31 cellular contexts compared by ENCODE assay signal in the genomic region with DNA sequence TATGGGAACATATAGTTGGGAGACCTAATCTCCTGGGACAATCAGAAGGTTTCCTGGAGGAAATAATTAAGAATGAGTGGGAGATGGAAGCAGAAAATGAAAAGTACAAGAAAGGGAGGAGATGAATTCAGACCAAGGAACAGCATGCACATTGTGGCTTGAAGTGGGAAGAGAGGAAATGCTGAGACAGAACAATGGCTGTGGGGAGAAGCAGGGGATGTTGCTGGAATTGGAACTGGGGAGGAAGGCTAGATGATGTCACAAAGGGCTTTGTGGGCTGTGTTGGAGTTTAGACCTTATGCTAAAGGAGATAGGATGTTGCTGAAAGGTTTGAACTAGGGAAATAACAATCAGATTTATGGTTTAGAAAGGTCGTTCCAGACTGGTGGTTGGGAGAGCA.
"Had no signal": no experiment of that assay in that cellular context is flagged by ENCODE, and none has a peak within 500 bp of the region (broad histone marks: within the 10 kb centered on the region; RNA-seq: fewer than 3 reads in every experiment).

No MANE protein-coding gene starts in this region.

- H3K79me2 ChIP-seq: parathyroid adenoma had no signal

- H3K9me3 ChIP-seq: neutrophil, ovary, right lobe of liver, sigmoid colon, suprapubic skin, testis, tibial artery, transverse colon, upper lobe of right lung, uterus had no signal

- H3K36me3 Mint-ChIP-seq: naive thymus-derived CD4-positive, alpha-beta T cell; natural killer cell; stimulated activated memory B cell treated with anti-CD40 and anti-IgM and Interleukin-4, amounts not matched to agents 10 μg/mL and 1 μg/mL and 100 μg/mL, for 72 hours; type B pancreatic cell had no signal

- H3K9ac ChIP-seq: parathyroid adenoma had no signal

- H3K4me3 Mint-ChIP-seq: naive thymus-derived CD4-positive, alpha-beta T cell; natural killer cell; nephron; neural crest cell; stimulated activated memory B cell treated with anti-CD40 and anti-IgM and Interleukin-4, amounts not matched to agents 10 μg/mL and 1 μg/mL and 100 μg/mL, for 72 hours; stimulated activated naive CD8-positive, alpha-beta T cell treated with anti-CD3 and anti-CD28 coated beads, Interleukin-15, amount 100 ng/mL, for 72 hours; type B pancreatic cell had no signal

- ATAC-seq: naive thymus-derived CD4-positive, alpha-beta T cell; natural killer cell; psoas muscle; right cardiac atrium; right lobe of liver; stimulated activated memory B cell treated with anti-CD40 and anti-IgM and Interleukin-4, amounts not matched to agents 10 μg/mL and 1 μg/mL and 100 μg/mL, for 72 hours; stimulated activated naive CD8-positive, alpha-beta T cell treated with anti-CD3 and anti-CD28 coated beads, Interleukin-15, amount 100 ng/mL, for 72 hours; stimulated activated naive CD8-positive, alpha-beta T cell treated with anti-CD3 and anti-CD28 coated beads, Interleukin-15, Interleukin-2, amounts not matched to agents 100 U/mL and 50 U/mL, for 24 hours; upper lobe of right lung had no signal

- H3K27ac Mint-ChIP-seq: natural killer cell; progenitor cell of endocrine pancreas; stimulated activated memory B cell treated with anti-CD40 and anti-IgM and Interleukin-4, amounts not matched to agents 10 μg/mL and 1 μg/mL and 100 μg/mL, for 72 hours; stimulated activated naive CD8-positive, alpha-beta T cell treated with anti-CD3 and anti-CD28 coated beads, Interleukin-15, amount 100 ng/mL, for 72 hours; type B pancreatic cell had no signal

- H3K27me3 Mint-ChIP-seq: progenitor cell of endocrine pancreas; stimulated activated memory B cell treated with anti-CD40 and anti-IgM and Interleukin-4, amounts not matched to agents 10 μg/mL and 1 μg/mL and 100 μg/mL, for 72 hours; type B pancreatic cell had no signal

- H3K4me3 ChIP-seq: ovary, psoas muscle, right lobe of liver, sigmoid colon, suprapubic skin, testis, tibial artery, transverse colon, upper lobe of right lung, uterus had no signal

- H3K4me1 ChIP-seq: parathyroid adenoma, psoas muscle, right lobe of liver, suprapubic skin, testis, tibial artery, upper lobe of right lung, uterus had no signal

- H3K4me1 Mint-ChIP-seq: natural killer cell; nephron; neural crest cell; stimulated activated memory B cell treated with anti-CD40 and anti-IgM and Interleukin-4, amounts not matched to agents 10 μg/mL and 1 μg/mL and 100 μg/mL, for 72 hours; stimulated activated naive CD8-positive, alpha-beta T cell treated with anti-CD3 and anti-CD28 coated beads, Interleukin-15, amount 100 ng/mL, for 72 hours had no signal

- H3K27me3 ChIP-seq: neutrophil, ovary, right lobe of liver, sigmoid colon, suprapubic skin, testis, tibial artery, transverse colon, upper lobe of right lung had no signal

- H3K36me3 ChIP-seq: neutrophil, ovary, right lobe of liver, sigmoid colon, suprapubic skin, tibial artery, transverse colon, upper lobe of right lung, uterus had no signal

- DNase-seq: naive thymus-derived CD4-positive, alpha-beta T cell; natural killer cell; nucleus accumbens; ovary; posterior cingulate gyrus; psoas muscle; right cardiac atrium; right lobe of liver; sigmoid colon; small intestine; stimulated activated CD4-positive, alpha-beta T cell treated with anti-CD3 and anti-CD28 coated beads, Interleukin-15, amount 100 ng/mL, for 24 hours; stimulated activated CD4-positive, alpha-beta T cell treated with anti-CD3 and anti-CD28 coated beads, Interleukin-4, amount 100 ng/mL, for 1 hour; stimulated activated CD4-positive, alpha-beta T cell treated with anti-CD3 and anti-CD28 coated beads, Interleukin-4, amount 100 ng/mL, for 4 hours; stimulated activated CD8-positive, alpha-beta memory T cell treated with anti-CD3 and anti-CD28 coated beads, Interleukin-4, amount 100 ng/mL, for 48 hours; stimulated activated naive CD4-positive, alpha-beta T cell; stimulated activated naive CD8-positive, alpha-beta T cell treated with anti-CD3 and anti-CD28 coated beads, Interleukin-15, amount 100 ng/mL, for 72 hours; stimulated activated naive CD8-positive, alpha-beta T cell treated with anti-CD3 and anti-CD28 coated beads, Interleukin-15, Interleukin-2, amounts not matched to agents 100 U/mL and 50 U/mL, for 24 hours; substantia nigra; testis; tibial artery; transverse colon; upper lobe of right lung; uterus had no signal

- H3K27ac ChIP-seq: neutrophil, ovary, parathyroid adenoma, psoas muscle, right lobe of liver, sigmoid colon, suprapubic skin, testis, tibial artery, transverse colon, upper lobe of right lung, uterus had no signal

- H2AFZ ChIP-seq: parathyroid adenoma had no signal

- H3K9me3 Mint-ChIP-seq: naive thymus-derived CD4-positive, alpha-beta T cell; natural killer cell; stimulated activated memory B cell treated with anti-CD40 and anti-IgM and Interleukin-4, amounts not matched to agents 10 μg/mL and 1 μg/mL and 100 μg/mL, for 72 hours; stimulated activated naive CD8-positive, alpha-beta T cell treated with anti-CD3 and anti-CD28 coated beads, Interleukin-15, amount 100 ng/mL, for 72 hours; type B pancreatic cell had no signal
